ENCODE assay signal across 8 cellular contexts in the genomic region with DNA sequence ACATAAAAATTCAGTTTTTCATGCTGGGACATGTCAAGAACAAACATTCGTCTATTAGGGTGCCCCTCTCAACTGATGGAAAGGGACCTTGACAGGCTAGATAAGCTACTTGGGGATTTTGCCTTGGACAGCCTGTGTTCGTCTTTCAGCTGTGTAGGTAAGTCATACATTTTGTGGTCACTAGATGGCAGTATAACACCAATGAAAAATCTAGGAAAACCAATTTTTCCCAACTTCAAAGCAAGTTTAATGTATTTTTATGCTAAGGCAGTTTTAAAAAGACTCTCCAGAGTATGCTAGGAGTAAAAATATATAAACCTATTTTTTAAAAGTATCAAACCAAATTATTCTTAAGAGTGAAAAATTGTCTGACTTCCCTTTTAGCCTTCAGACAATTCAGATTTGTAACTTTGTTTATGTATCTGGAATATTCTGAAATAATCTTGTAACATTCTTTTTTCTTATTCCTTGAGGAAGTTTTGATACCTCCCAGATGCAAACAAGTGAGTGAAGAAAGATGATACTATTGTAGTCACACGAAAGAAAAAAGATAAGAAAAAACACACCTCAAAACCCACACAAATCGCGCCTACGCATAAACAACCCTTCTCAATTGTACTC.
DNase-seq lines count a peak whose midpoint lies in the region; ATAC-seq, FAIRE-seq and TF ChIP-seq lines count a peak whose summit lies in the region.

No MANE protein-coding gene starts in this region.

- intact Hi-C loops in HepG2 (cut with micrococcal nuclease; ENCODE audit: unreplicated experiment): loop anchor here (1.0 to 5.0 kb wide), 5 partner anchors 44 to 716 kb away; no protein-coding TSS in a partner anchor

- peak; percentile 62 for ATAC-seq in HG03095 (IDR thresholded peaks at IDR 0.05; ENCODE audit: unreplicated experiment)
- ATAC-seq in HepG2: peak; percentile 72
- no peak for ATAC-seq in GM18520 (IDR thresholded peaks at IDR 0.05; ENCODE audit: unreplicated experiment)

- BruUV-seq in HepG2 (replicated peaks; lab: Mats Ljungman, UMichigan): no TSS peak

- TF ChIP-seq EP300 in HepG2 (IDR thresholded peaks at IDR 0.05; ENCODE audit: low read depth in 2 of 2, low read length in 2 of 2) (no peak), HepG2 (CRISPR knock-in tag; IDR thresholded peaks at IDR 0.05; ENCODE audit: borderline replicate concordance) (no peak)

- no peak overlapping the region for H3K4me3 ChIP-seq in OCI-LY3 (ENCODE audit: low read length)
- H3K4me3 ChIP-seq in HepG2 (replicated peaks in 1 of 3; ENCODE audit: insufficient read depth in 1 of 3, low read depth in 2 of 3, low read length in 3 of 3): no peak overlapping the region

- CTCF ChIA-PET in HepG2 (lab: Yijun Ruan, JAX; ENCODE audit: low intra/inter-chr PET ratio, low total read pairs): interaction anchor here (1.3 to 1.9 kb wide), 3 partner anchors 164 to 1057 kb away, joined by 4 to 30 read pairs (median 4); no protein-coding TSS in a partner anchor

- POLR2A ChIA-PET in HepG2 (lab: Yijun Ruan, JAX): no interaction called here

- no peak overlapping the region for H3K27ac ChIP-seq in OCI-LY3 (ENCODE audit: low read length)
- no peak overlapping the region for H3K27ac ChIP-seq in HepG2 (ENCODE audit: extremely low read length, insufficient read depth, low read length)

- peaks cover 3% of the 10 kb centered on the region; the same call in 1 of the 2 replicates for H3K27me3 ChIP-seq in OCI-LY3 (ENCODE audit: low read depth, low read length)
- no peaks in the 10 kb centered on the region for H3K27me3 ChIP-seq in HepG2 (ENCODE audit: control insufficient read depth in 1 of 2, insufficient read depth in 2 of 2, low read length in 2 of 2)

- H3K36me3 ChIP-seq in OCI-LY3 (replicated peaks; ENCODE audit: low read depth, low read length) (no peaks in the 10 kb centered on the region), HepG2 (replicated peaks in 1 of 2; ENCODE audit: control insufficient read depth in 1 of 2, insufficient read depth in 2 of 2, low read length in 2 of 2) (no peaks in the 10 kb centered on the region)

- peak; percentile 46 for TF ChIP-seq RAD21 in HepG2 (CRISPR knock-in tag; IDR thresholded peaks at IDR 0.05)

- H4K20me1 ChIP-seq in OCI-LY3 (ENCODE audit: insufficient read depth, low read length): no peaks in the 10 kb centered on the region
- no peaks in the 10 kb centered on the region for H4K20me1 ChIP-seq in HepG2 (ENCODE audit: insufficient read depth, low read length)

- H3K9ac ChIP-seq in OCI-LY3 (ENCODE audit: low read length): no peak overlapping the region
- H3K9ac ChIP-seq in HepG2 (ENCODE audit: insufficient read depth, low read depth, low read length): no peak overlapping the region

- FAIRE-seq in colon (lab: Jason Lieb, UNC): peak; percentile 53
- FAIRE-seq in HepG2 (lab: Jason Lieb, UNC): peak; percentile 83

- H3K4me2 ChIP-seq in OCI-LY3 (ENCODE audit: low read length) (no peak overlapping the region), HepG2 (ENCODE audit: low read depth, low read length) (no peak overlapping the region)

- H3K4me1 ChIP-seq in OCI-LY3 (ENCODE audit: low read length) (no peaks in the 10 kb centered on the region), HepG2 (ENCODE audit: insufficient read depth, low read length) (no peaks in the 10 kb centered on the region)

- H2AFZ ChIP-seq in OCI-LY3 (ENCODE audit: low read depth, low read length) (no peak overlapping the region), HepG2 (ENCODE audit: low read length) (no peak overlapping the region)

- 52% methylated on average over 6 of the region's 6 CpGs for WGBS in HepG2 (ENCODE audit: low lambda C conversion rate)

- TF ChIP-seq POLR2A in HepG2 (IDR thresholded peaks at IDR 0.05; ENCODE audit: insufficient read depth in 1 of 2, low read depth in 2 of 2, low read length in 2 of 2): no peak

- in situ Hi-C loops in GM13976 (cut with MboI; ENCODE audit: low sequenced_read_pairs, unreplicated experiment): loop anchor here (25.0 kb wide), 1 partner anchor 550 kb away; no protein-coding TSS in a partner anchor
- in situ Hi-C loops in HepG2 (cut with HindIII; ENCODE audit: extremely low pct_ligation_motif_present, low pct_unique_long_range_greater_than_20kb): loop anchor here (5.0 kb wide), 2 partner anchors 160 to 555 kb away; no protein-coding TSS in a partner anchor

- DNase-seq in AG20443 (ENCODE audit: low spot score) (peak; percentile 57), GM13976 (ENCODE audit: low spot score) (peak; percentile 41), HepG2 (ENCODE audit: low spot score) (peak; percentile 40), occipital lobe (lab: John Stamatoyannopoulos, UW) (no peak)

- H3K9me3 ChIP-seq in OCI-LY3 (ENCODE audit: insufficient read depth, low read length): no peaks in the 10 kb centered on the region
- H3K9me3 ChIP-seq in HepG2 (ENCODE audit: low read length): no peaks in the 10 kb centered on the region

- peak; percentile 31 for TF ChIP-seq CTCF in GM13976 (IDR thresholded peaks at IDR 0.05; ENCODE audit: borderline replicate concordance, control extremely low read depth, extremely low read depth, insufficient read depth, missing control alignments)
- TF ChIP-seq CTCF in OCI-LY3 (IDR thresholded peaks at IDR 0.05; ENCODE audit: low read depth, low read length): peak; percentile 98
- peak; percentile 74 for TF ChIP-seq CTCF in HepG2 (CRISPR knock-in tag; IDR thresholded peaks at IDR 0.05)

- H3K79me2 ChIP-seq in OCI-LY3 (ENCODE audit: low read length): no peaks in the 10 kb centered on the region
- no peaks in the 10 kb centered on the region for H3K79me2 ChIP-seq in HepG2 (ENCODE audit: insufficient read depth, low read length)

TF ChIP-seq in HepG2, 621 proteins besides CTCF, POLR2A, EP300 and RAD21:
- TF ChIP-seq AKNA (CRISPR knock-in tag; IDR thresholded peaks at IDR 0.05; ENCODE audit: borderline replicate concordance) (no peak), SOX5 (CRISPR knock-in tag; IDR thresholded peaks at IDR 0.05; ENCODE audit: borderline replicate concordance) (no peak), CBFB (CRISPR knock-in tag; IDR thresholded peaks at IDR 0.05) (no peak), STAT5B (CRISPR knock-in tag; IDR thresholded peaks at IDR 0.05) (no peak), SMC3 (IDR thresholded peaks at IDR 0.05; ENCODE audit: low read length) (peak; percentile 74), STAG1 (CRISPR knock-in tag; IDR thresholded peaks at IDR 0.05) (peak; percentile 81), ZNF354B (CRISPR knock-in tag; IDR thresholded peaks at IDR 0.05) (no peak), CHCHD3 (CRISPR knock-in tag; IDR thresholded peaks at IDR 0.05) (no peak), SP4 (CRISPR knock-in tag; IDR thresholded peaks at IDR 0.05) (no peak), KMT2B (CRISPR knock-in tag; IDR thresholded peaks at IDR 0.05) (no peak)

Comparison
In these comparisons a context has a peak if more than half of its experiments do, and no peak if none do; other contexts are left out.
1. CTCF ChIP-seq: peak in every context shown above with its lines; median percentile 98 in OCI-LY3; 74 in HepG2; 31 in GM13976.